24 cellular contexts compared by ENCODE assay signal in genomic region chrX:4249401-4249800, GRCh38.
"Had no signal": no experiment of that assay in that cellular context is flagged by ENCODE, and none has a peak within 500 bp of the region (broad histone marks: within the 10 kb centered on the region; RNA-seq: fewer than 3 reads in every experiment).

No MANE protein-coding gene starts in this region.

- DNase-seq: colonic mucosa; cortex of kidney; effector CD8-positive, alpha-beta T cell; effector memory CD8-positive, alpha-beta T cell; endodermal cell; foreskin keratinocyte; heart left ventricle; hypothalamus; left cardiac atrium; left lung; left ventricle myocardium superior; lower lobe of right lung; mesenchymal stem cell; mucosa of descending colon; naive B cell had no signal

- H3K4me1 ChIP-seq: colonic mucosa, esophagus muscularis mucosa, foreskin keratinocyte, gastroesophageal sphincter, left lung, lower lobe of right lung had no signal

- H3K9me3 ChIP-seq: colonic mucosa, gastroesophageal sphincter, lower lobe of right lung, mucosa of descending colon had no signal

- H3K4me3 Mint-ChIP-seq: dendritic cell treated with granulocyte-macrophage colony-stimulating factor and Interleukin-4, amounts not matched to agents 40 ng/mL and 50 ng/mL, for 4 days; effector memory CD8-positive, alpha-beta T cell; endodermal cell; mesothelial cell of epicardium; naive B cell had no signal

- FAIRE-seq: endometrium, endothelial cell of umbilical vein, islet of Langerhans, keratinocyte had no signal

- H2AFZ ChIP-seq: hepatocyte had no signal

- H3K4me2 ChIP-seq: hepatocyte had no signal

- H3K27ac ChIP-seq: colonic mucosa, esophagus muscularis mucosa, foreskin keratinocyte, gastroesophageal sphincter, heart left ventricle, hepatocyte, left lung, lower lobe of right lung had no signal

- H3K4me3 ChIP-seq: colonic mucosa, esophagus muscularis mucosa, gastroesophageal sphincter, heart left ventricle, hepatocyte, left lung, lower lobe of right lung, mucosa of descending colon had no signal

- ATAC-seq: effector memory CD8-positive, alpha-beta T cell; foreskin keratinocyte; gastroesophageal sphincter; heart left ventricle; left cardiac atrium; left lung; left ventricle myocardium superior; lower lobe of right lung; mucosa of descending colon had no signal

- H3K27me3 Mint-ChIP-seq: dendritic cell treated with granulocyte-macrophage colony-stimulating factor and Interleukin-4, amounts not matched to agents 40 ng/mL and 50 ng/mL, for 4 days; effector memory CD8-positive, alpha-beta T cell; naive B cell had no signal

- H3K36me3 Mint-ChIP-seq: mesothelial cell of epicardium, naive B cell had no signal

- H3K4me1 Mint-ChIP-seq: endodermal cell had no signal

- H3K79me2 ChIP-seq: hepatocyte had no signal

- H3K27ac Mint-ChIP-seq: dendritic cell treated with granulocyte-macrophage colony-stimulating factor and Interleukin-4, amounts not matched to agents 40 ng/mL and 50 ng/mL, for 4 days; effector memory CD8-positive, alpha-beta T cell; endodermal cell; mesothelial cell of epicardium; naive B cell had no signal

- H3K27me3 ChIP-seq: colonic mucosa, esophagus muscularis mucosa, foreskin keratinocyte, gastroesophageal sphincter, heart left ventricle, hepatocyte, left lung had no signal

- H3K36me3 ChIP-seq: colonic mucosa, esophagus muscularis mucosa, gastroesophageal sphincter, heart left ventricle, left lung, lower lobe of right lung had no signal
